In the genomic region with DNA sequence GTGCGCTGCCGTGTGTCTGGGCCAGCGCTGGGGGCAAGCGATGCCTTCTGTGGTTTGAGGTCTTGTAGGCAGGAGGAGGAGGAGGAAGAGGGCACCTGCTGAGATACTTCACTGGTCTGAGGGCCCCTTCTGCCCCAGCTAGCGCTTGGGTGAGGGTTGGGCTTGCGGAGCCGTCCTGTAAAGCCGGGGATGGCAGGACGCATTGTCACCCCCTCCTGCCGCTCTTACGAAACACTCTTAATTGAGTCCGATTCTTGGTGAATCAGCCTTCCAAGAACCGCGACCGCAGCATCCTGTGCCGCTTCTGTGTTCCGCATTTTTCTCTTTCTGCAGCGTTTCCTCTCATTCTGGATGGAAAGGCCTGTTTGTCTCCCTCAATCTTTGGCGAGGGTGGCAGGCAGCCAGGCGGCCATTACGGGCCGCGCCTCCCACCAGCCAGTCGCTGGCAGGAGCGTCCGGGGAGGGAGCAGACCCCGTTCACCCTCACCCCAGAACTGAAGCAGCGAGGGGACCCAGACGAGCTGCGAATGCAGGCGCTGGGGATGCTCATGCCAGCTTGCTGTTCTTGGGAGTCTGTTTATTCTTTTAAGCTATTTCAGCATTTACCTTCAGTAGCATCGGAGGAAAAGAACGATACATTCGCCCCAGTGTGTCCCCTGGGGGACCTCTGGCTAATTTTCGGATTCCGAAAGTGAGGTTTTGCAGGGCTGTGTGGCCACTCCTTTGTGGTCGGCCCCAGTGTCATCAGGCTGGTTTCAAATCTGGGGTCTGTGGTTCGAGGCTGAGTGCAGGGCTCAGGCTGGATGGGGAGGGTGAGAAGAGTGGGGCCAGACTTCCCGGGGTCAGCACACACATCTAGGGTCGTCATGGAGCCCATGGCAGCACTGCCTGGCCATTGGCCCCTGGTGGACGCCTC, we compare ENCODE assay signal across 8 cellular contexts.
DNase-seq lines count a peak whose midpoint lies in the region; ATAC-seq and TF ChIP-seq lines count a peak whose summit lies in the region.

No MANE protein-coding gene starts in this region.

- H3K9me3 Mint-ChIP-seq in MCF 10A (ENCODE audit: unreplicated experiment): no peaks in the 10 kb centered on the region

- CTCF ChIA-PET in MCF 10A (lab: Yijun Ruan, JAX): interaction anchor here (1.5 to 1.6 kb wide), 2 partner anchors 91 to 96 kb away, joined by 5 to 6 read pairs; no protein-coding TSS in a partner anchor

- POLR2A ChIA-PET in MCF 10A (lab: Yijun Ruan, JAX): interaction anchor here (0.6 kb wide), 1 partner anchor 56 kb away, joined by 4 read pairs; no protein-coding TSS in a partner anchor

- peak overlapping the region; percentile 81 for H3K27ac Mint-ChIP-seq in MCF 10A (ENCODE audit: low read depth, unreplicated experiment)

- in situ Hi-C loops in GM13977 (cut with MboI; ENCODE audit: low pct_unique_long_range_greater_than_20kb, low sequenced_read_pairs, unreplicated experiment): no loop called here

- peak overlapping the region in 1 of 2 donors; percentile 30 for H3K4me3 ChIP-seq in left lung

- intact Hi-C loops in MCF 10A (cut with micrococcal nuclease): loop anchor here (5.0 to 10.0 kb wide), 2 partner anchors 59 to 96 kb away; a partner anchor contains a TSS
- intact Hi-C loops in left lung (cut with DNase I): no loop called here

- peaks cover 26% of the 10 kb centered on the region for H3K4me1 Mint-ChIP-seq in MCF 10A (ENCODE audit: insufficient read depth, unreplicated experiment)

- no TSS peak for BruUV-seq in MCF 10A (replicated peaks; lab: Mats Ljungman, UMichigan)

- H3K4me1 ChIP-seq in left lung: peaks cover 36 to 85% of the 10 kb centered on the region in 2 donors

- no peaks in the 10 kb centered on the region for H3K27me3 Mint-ChIP-seq in MCF 10A (ENCODE audit: insufficient read depth, unreplicated experiment)

- ATAC-seq in HG03457 (IDR thresholded peaks at IDR 0.05; ENCODE audit: unreplicated experiment) (peak; percentile 59), left lung (peak; percentile 73)

- H3K36me3 Mint-ChIP-seq in MCF 10A (ENCODE audit: insufficient read depth, unreplicated experiment): peaks cover 15% of the 10 kb centered on the region

- peak overlapping the region; percentile 79 to 90 for H3K27ac ChIP-seq in left lung

- DNase-seq in GM13977 (ENCODE audit: low spot score) (peak; percentile 70), MCF 10A (ENCODE audit: unreplicated experiment) (peak; percentile 97), left lung (peak; percentile 90 to 94), NAMALWA (ENCODE audit: low spot score) (no peak), NCI-H2171 (lab: John Stamatoyannopoulos, UW) (no peak)
- DNase-seq in activated CD4-positive, CD25-positive, alpha-beta regulatory T cell (lab: John Stamatoyannopoulos, UW): peak; percentile 52 to 71 (median 68)
- peak; percentile 77 to 86 for DNase-seq in stimulated activated CD4-positive, alpha-beta T cell treated with anti-CD3 and anti-CD28 coated beads, Interleukin-2, amount 100 ng/mL, for 24 hours

- H3K36me3 ChIP-seq in left lung: no peaks in the 10 kb centered on the region

- no peaks in the 10 kb centered on the region for H3K27me3 ChIP-seq in left lung

- peak overlapping the region; percentile 69 for H3K4me3 Mint-ChIP-seq in MCF 10A (ENCODE audit: unreplicated experiment)

- no peak for TF ChIP-seq CTCF in GM13977 (IDR thresholded peaks at IDR 0.05; ENCODE audit: extremely low read depth, insufficient read depth, missing control alignments)
- TF ChIP-seq CTCF in MCF 10A (IDR thresholded peaks at IDR 0.05; ENCODE audit: unreplicated experiment): no peak
- TF ChIP-seq CTCF in left lung (IDR thresholded peaks at IDR 0.05): no peak

- no peaks in the 10 kb centered on the region for H3K9me3 ChIP-seq in left lung

Comparison
In these comparisons a context has a peak if more than half of its experiments do, and no peak if none do; other contexts are left out.
1. DNase-seq: peak in GM13977 (single experiment), activated CD4-positive, CD25-positive, alpha-beta regulatory T cell (4 of 4), MCF 10A (single experiment), left lung (2 of 2) and stimulated activated CD4-positive, alpha-beta T cell treated with anti-CD3 and anti-CD28 coated beads, Interleukin-2, amount 100 ng/mL, for 24 hours (2 of 2); none in NAMALWA (single experiment) and NCI-H2171 (single experiment).